Comparison of ENCODE assay signal across 8 cellular contexts in the genomic region with DNA sequence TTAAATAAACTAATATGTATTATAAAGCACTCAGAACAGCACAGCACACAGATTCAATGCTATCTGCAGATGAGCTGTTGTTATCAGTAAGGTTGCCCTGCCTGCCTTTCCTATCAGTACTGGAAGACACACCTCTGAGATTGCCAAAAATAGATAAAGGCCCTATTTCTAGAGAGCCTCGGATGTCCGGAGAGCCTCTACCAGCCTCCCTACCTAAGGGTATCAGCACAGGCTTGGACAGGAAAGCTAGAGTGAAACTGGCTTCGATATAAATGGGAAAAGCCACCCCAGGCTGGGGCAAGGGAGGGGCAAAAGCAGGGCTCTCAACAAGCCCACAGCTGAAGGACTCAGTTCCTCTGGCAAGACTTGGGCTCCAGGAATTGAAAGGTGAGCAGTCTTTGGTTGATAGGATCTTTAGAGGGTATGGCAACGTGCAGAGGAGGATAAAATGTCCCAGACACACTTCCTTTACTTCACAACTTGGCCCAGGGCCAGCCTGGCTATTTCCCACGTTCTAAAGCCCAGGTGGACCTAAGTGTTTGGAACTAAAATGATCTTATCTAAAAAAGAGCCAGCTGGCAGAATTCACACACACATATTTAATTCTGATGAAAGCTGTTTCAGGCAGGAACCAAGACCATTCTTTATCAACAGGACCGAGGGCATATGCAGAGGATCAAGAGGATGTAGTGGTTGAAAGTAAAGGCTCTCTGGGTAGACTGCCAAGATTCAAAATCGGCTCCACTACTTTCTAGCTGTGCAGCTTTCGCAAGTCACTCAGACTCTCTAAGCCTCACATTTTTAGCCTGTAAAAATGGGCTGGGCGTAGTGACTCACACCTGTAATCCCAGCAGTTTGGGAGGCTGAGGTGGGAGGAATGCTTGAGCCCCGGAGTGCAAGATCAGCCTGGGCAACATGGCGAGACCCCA. TPM values are rescaled to one million over a fixed set of nuclear protein-coding genes. Genes with fewer than 3 reads are reported as not detected.
DNase-seq lines count a peak whose midpoint lies in the region; ATAC-seq and TF ChIP-seq lines count a peak whose summit lies in the region.

No MANE protein-coding gene starts in this region.

- no peaks in the 10 kb centered on the region for H3K27me3 ChIP-seq in kidney epithelial cell (ENCODE audit: control insufficient read depth, insufficient read depth, low read length)

- no peak for TF ChIP-seq CTCF in kidney epithelial cell (IDR thresholded peaks at IDR 0.05; ENCODE audit: insufficient read depth, low read length, poor library complexity, severe bottlenecking)

- H3K36me3 ChIP-seq in KOPT-K1 (ENCODE audit: insufficient read depth, low read length) (no peaks in the 10 kb centered on the region), kidney epithelial cell (ENCODE audit: control insufficient read depth, insufficient read depth, low read length) (no peaks in the 10 kb centered on the region)

- peak; percentile 83 for ATAC-seq in SK-N-SH treated with all-trans-retinoic acid at 6 μM for 48 hours

- H3K4me3 ChIP-seq in kidney epithelial cell (ENCODE audit: low read depth, low read length): no peak overlapping the region

- peak; percentile 24 for DNase-seq in COLO668 (lab: John Stamatoyannopoulos, UW; ENCODE audit: unreplicated experiment)
- DNase-seq in kidney epithelial cell (ENCODE audit: low read depth): peak; percentile 16
- DNase-seq in NK-92 treated with Interleukin-12 subunit alpha and Interleukin-12 subunit beta, amount 100 ng/mL, for 24 hours (lab: John Stamatoyannopoulos, UW): no peak
- no peak for DNase-seq in HuH-7.5 (ENCODE audit: low spot score)
- DNase-seq in D341Med (ENCODE audit: low spot score): no peak
- DNase-seq in NCI-H1436 treated with DMSO at 0.1 percent for 48 hours (lab: John Stamatoyannopoulos, UW): no peak

- H3K9me3 ChIP-seq in KOPT-K1 (ENCODE audit: insufficient read depth, low read length, poor library complexity, severe bottlenecking): no peaks in the 10 kb centered on the region

- H3K27ac ChIP-seq in KOPT-K1 (ENCODE audit: low read depth, low read length, poor library complexity, severe bottlenecking): peak overlapping the region; percentile 85

TF ChIP-seq in SK-N-SH treated with all-trans-retinoic acid at 6 μM for 48 hours, 23 proteins besides CTCF, POLR2A, EP300 and RAD21:
- TF ChIP-seq ISL1 (CRISPR knock-in tag; IDR thresholded peaks at IDR 0.05) (peak; percentile 65), ZNF565 (CRISPR knock-in tag; conservative IDR thresholded peaks at IDR 0.05; ENCODE audit: low read depth) (no peak), ZNF70 (CRISPR knock-in tag; IDR thresholded peaks at IDR 0.05) (peak; percentile 94), SNAI2 (CRISPR knock-in tag; IDR thresholded peaks at IDR 0.05) (no peak), RARB (CRISPR knock-in tag; IDR thresholded peaks at IDR 0.05) (no peak), CSDC2 (CRISPR knock-in tag; IDR thresholded peaks at IDR 0.05) (0 out of 2 replicates have a peak, but pooled peaks have one; percentile 61), BACH2 (CRISPR knock-in tag; IDR thresholded peaks at IDR 0.05; ENCODE audit: borderline replicate concordance) (no peak), TCF4 (CRISPR knock-in tag; IDR thresholded peaks at IDR 0.05; ENCODE audit: borderline replicate concordance) (peak; percentile 66; the same call in 1 of the 2 replicates)
- TF ChIP-seq, protein P1, sequence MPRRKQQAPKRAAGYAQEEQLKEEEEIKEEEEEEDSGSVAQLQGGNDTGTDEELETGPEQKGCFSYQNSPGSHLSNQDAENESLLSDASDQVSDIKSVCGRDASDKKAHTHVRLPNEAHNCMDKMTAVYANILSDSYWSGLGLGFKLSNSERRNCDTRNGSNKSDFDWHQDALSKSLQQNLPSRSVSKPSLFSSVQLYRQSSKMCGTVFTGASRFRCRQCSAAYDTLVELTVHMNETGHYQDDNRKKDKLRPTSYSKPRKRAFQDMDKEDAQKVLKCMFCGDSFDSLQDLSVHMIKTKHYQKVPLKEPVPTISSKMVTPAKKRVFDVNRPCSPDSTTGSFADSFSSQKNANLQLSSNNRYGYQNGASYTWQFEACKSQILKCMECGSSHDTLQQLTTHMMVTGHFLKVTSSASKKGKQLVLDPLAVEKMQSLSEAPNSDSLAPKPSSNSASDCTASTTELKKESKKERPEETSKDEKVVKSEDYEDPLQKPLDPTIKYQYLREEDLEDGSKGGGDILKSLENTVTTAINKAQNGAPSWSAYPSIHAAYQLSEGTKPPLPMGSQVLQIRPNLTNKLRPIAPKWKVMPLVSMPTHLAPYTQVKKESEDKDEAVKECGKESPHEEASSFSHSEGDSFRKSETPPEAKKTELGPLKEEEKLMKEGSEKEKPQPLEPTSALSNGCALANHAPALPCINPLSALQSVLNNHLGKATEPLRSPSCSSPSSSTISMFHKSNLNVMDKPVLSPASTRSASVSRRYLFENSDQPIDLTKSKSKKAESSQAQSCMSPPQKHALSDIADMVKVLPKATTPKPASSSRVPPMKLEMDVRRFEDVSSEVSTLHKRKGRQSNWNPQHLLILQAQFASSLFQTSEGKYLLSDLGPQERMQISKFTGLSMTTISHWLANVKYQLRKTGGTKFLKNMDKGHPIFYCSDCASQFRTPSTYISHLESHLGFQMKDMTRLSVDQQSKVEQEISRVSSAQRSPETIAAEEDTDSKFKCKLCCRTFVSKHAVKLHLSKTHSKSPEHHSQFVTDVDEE (CRISPR knock-in tag; IDR thresholded peaks at IDR 0.05): peak; percentile 53; the same call in 1 of the 2 replicates
- TF ChIP-seq, protein P2, sequence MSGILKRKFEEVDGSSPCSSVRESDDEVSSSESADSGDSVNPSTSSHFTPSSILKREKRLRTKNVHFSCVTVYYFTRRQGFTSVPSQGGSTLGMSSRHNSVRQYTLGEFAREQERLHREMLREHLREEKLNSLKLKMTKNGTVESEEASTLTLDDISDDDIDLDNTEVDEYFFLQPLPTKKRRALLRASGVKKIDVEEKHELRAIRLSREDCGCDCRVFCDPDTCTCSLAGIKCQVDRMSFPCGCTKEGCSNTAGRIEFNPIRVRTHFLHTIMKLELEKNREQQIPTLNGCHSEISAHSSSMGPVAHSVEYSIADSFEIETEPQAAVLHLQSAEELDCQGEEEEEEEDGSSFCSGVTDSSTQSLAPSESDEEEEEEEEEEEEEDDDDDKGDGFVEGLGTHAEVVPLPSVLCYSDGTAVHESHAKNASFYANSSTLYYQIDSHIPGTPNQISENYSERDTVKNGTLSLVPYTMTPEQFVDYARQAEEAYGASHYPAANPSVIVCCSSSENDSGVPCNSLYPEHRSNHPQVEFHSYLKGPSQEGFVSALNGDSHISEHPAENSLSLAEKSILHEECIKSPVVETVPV (CRISPR knock-in tag; IDR thresholded peaks at IDR 0.05): no peak

RNA-seq across cellular contexts. Expression of a gene that starts 37.8 kb away (rescaled TPM):
- 16.3 and 19.9 TPM in 2 replicates for total RNA-seq in kidney epithelial cell

Comparison
In these comparisons a context has a peak if more than half of its experiments do, and no peak if none do; other contexts are left out.
1. DNase-seq: peak in COLO668 (single experiment) and kidney epithelial cell (single experiment); none in NK-92 treated with Interleukin-12 subunit alpha and Interleukin-12 subunit beta, amount 100 ng/mL, for 24 hours (single experiment), HuH-7.5 (single experiment), D341Med (single experiment) and NCI-H1436 treated with DMSO at 0.1 percent for 48 hours (single experiment).